8 cellular contexts compared by ENCODE assay signal in the genomic region with DNA sequence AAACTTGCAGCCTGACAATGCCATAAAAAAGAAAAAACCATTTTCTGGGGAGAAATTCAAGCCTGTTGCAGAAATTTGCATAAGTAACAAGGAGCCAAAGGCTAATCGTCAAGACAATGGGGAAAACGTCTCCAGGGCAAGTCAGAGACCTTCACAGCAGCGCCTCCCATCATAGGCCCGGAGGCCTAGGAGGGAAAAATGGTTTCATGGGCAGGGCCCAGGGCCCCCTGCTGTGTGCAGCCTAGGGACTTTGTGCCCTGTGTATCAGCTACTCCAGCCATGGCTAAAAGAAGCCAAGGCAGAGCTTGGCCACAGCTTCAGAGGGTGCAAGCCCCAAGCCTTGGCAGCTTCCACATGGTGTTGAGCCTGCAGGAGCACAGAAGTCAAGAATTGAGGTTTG.
"Had no signal": no experiment of that assay in that cellular context is flagged by ENCODE, and none has a peak within 500 bp of the region (broad histone marks: within the 10 kb centered on the region; RNA-seq: fewer than 3 reads in every experiment).

No MANE protein-coding gene starts in this region.

- DNase-seq: GM23248, GOT3, H7, H9, HCEC 1CT, HFFc6 had no signal

- H3K4me1 ChIP-seq: HAP-1 had no signal

- H3K4me3 ChIP-seq: GM23248, GM23338, HAP-1 had no signal

- H3K36me3 ChIP-seq: HAP-1 had no signal

- H3K9me3 ChIP-seq: HAP-1 had no signal

- H3K27ac ChIP-seq: GM23248 had no signal
